In genomic region chr7:134546903-134547737, GRCh38 we compare ENCODE assay signal across 8 cellular contexts. TPM values are rescaled to one million over a fixed set of nuclear protein-coding genes. Genes with fewer than 3 reads are reported as not detected.
DNase-seq lines count a peak whose midpoint lies in the region; ATAC-seq, FAIRE-seq and TF ChIP-seq lines count a peak whose summit lies in the region.

No MANE protein-coding gene starts in this region.

- peak; percentile 74 for FAIRE-seq in GM18507 (lab: Jason Lieb, UNC)

- peak; percentile 84 for TF ChIP-seq CTCF in lower lobe of right lung (IDR thresholded peaks at IDR 0.05)

- H3K27ac ChIP-seq in ectodermal cell (ENCODE audit: insufficient read depth, low read depth, low read length, poor library complexity, severe bottlenecking) (peak overlapping the region; percentile 0), lower lobe of right lung (no peak overlapping the region)

- 10 to 15% methylated on average over 7 to 9 of the region's 9 CpGs for WGBS in ectodermal cell, 2 experiments

- no peaks in the 10 kb centered on the region for H3K27me3 ChIP-seq in ectodermal cell (ENCODE audit: control insufficient read depth, insufficient read depth, low read length, poor library complexity, severe bottlenecking)
- no peaks in the 10 kb centered on the region for H3K27me3 ChIP-seq in lower lobe of right lung (ENCODE audit: low read depth)

- no peaks in the 10 kb centered on the region for H3K9me3 ChIP-seq in ectodermal cell (ENCODE audit: control insufficient read depth, low read length)
- H3K9me3 ChIP-seq in lower lobe of right lung, result no peaks in the 10 kb centered on the region

- DNase-seq in 8988T, result peak; percentile 20
- DNase-seq in GM18507 (ENCODE audit: extremely low spot score, insufficient read length, low read depth), result no peak
- DNase-seq in NCI-H345 (lab: John Stamatoyannopoulos, UW), result peak; percentile 71
- DNase-seq in activated CD4-positive, alpha-beta T cell treated with anti-CD3 and anti-CD28 coated beads, Interleukin-2, amount 50 U/mL, for 1 hour, result peak; percentile 69
- peak; percentile 68 for DNase-seq in lower lobe of right lung
- peak; percentile 33 to 47 (median 46) for DNase-seq in stimulated activated CD4-positive, alpha-beta T cell treated with anti-CD3 and anti-CD28 coated beads, TNF-alpha, amount 100 ng/mL, for 4 hours (ENCODE audit: low read depth in 3 of 3)

- intact Hi-C loops in lower lobe of right lung (cut with DNase I), result no loop called here

- H3K36me3 ChIP-seq in ectodermal cell (ENCODE audit: control insufficient read depth, insufficient read depth, low read length) (no peaks in the 10 kb centered on the region), lower lobe of right lung (no peaks in the 10 kb centered on the region)

- ATAC-seq in HG03066 (IDR thresholded peaks at IDR 0.05; ENCODE audit: low read depth, unreplicated experiment) (peak; percentile 38), lower lobe of right lung (peak; percentile 64 to 89)

- H3K4me1 ChIP-seq in ectodermal cell (ENCODE audit: control insufficient read depth, insufficient read depth, low read length) (peaks cover 19% of the 10 kb centered on the region), lower lobe of right lung (no peaks in the 10 kb centered on the region)

- peak overlapping the region; percentile 31 for H3K4me3 ChIP-seq in ectodermal cell (ENCODE audit: insufficient read depth, low read depth, low read length)
- peak overlapping the region; percentile 45 for H3K4me3 ChIP-seq in lower lobe of right lung

RNA-seq across cellular contexts. Expression of gene AKR1B15, which starts 1.8 kb away (rescaled TPM):
- polyA plus RNA-seq in ectodermal cell (2013, experiment 1 of 4), result not detected
- polyA plus RNA-seq in ectodermal cell (2013, experiment 2 of 4), result not detected
- polyA plus RNA-seq in ectodermal cell (2013, experiment 3 of 4), result 0.32 TPM
- polyA plus RNA-seq in ectodermal cell (2013, experiment 4 of 4), result not detected
- total RNA-seq in lower lobe of right lung, result not detected

RNA-seq across cellular contexts. Expression of gene AKR1B10, which starts 19.8 kb away (rescaled TPM):
- not detected for polyA plus RNA-seq in ectodermal cell (2013, experiment 1 of 4)
- polyA plus RNA-seq in ectodermal cell (2013, experiment 2 of 4), result not detected
- polyA plus RNA-seq in ectodermal cell (2013, experiment 3 of 4), result not detected
- polyA plus RNA-seq in ectodermal cell (2013, experiment 4 of 4), result not detected
- total RNA-seq in lower lobe of right lung, result not detected
